ENCODE assay signal across 1 cellular context in the genomic region with DNA sequence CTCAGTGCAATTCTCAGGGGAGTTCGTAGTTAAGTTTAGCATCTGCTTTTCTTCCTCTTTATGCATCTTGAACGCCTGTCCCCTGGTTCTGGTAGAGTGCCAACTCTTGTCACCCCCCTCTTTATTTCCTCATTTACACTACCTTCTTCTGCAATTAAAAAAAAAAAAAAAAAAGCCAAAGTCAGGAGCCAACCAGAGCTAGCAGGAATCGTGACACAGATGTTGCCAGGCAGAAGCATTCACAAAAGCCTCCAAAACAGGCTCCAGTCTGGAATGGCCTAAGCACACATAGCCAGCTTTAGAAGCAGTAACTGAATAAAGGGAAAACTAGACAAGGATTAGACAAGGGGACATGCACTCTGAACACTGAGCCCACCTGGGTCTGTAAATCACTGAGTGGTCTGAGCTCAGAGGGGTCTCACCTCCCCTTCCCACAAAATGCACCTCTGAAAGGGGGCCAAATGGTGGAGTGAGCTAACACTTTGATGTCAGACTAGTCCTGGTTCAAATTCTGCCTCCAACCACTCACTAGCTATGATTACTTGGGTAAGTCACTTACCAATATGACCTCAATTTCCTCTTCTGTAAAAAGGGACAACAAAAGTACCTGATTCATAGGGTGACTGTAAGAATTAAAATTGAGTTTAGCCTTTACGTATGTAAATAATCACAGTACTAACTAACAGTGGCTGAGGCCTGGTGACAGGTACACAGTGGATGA.
TF ChIP-seq lines count a peak whose summit lies in the region.

No MANE protein-coding gene starts in this region.

TF ChIP-seq in endothelial cell of umbilical vein, 7 proteins besides CTCF, POLR2A, EP300 and RAD21:
- TF ChIP-seq JUN (IDR thresholded peaks at IDR 0.05; ENCODE audit: borderline replicate concordance, insufficient read depth, insufficient read length, low read depth): no peak
- no peak for TF ChIP-seq GATA2 (IDR thresholded peaks at IDR 0.05; ENCODE audit: insufficient read depth, insufficient read length, low read depth, low read length)
- TF ChIP-seq POLR2AphosphoS5 (IDR thresholded peaks at IDR 0.05; ENCODE audit: insufficient read depth, low read depth, low read length): no peak
- no peak for TF ChIP-seq MYC (IDR thresholded peaks at IDR 0.05; ENCODE audit: low read depth, low read length)
- no peak for TF ChIP-seq FOS (IDR thresholded peaks at IDR 0.05; ENCODE audit: borderline replicate concordance, insufficient read depth, low read length)
- no peak for TF ChIP-seq MAX (IDR thresholded peaks at IDR 0.05; ENCODE audit: insufficient read depth, insufficient read length)
- TF ChIP-seq EZH2 (IDR thresholded peaks at IDR 0.05; ENCODE audit: borderline replicate concordance, low read depth, low read length, severe bottlenecking): no peak
TF ChIP-seq in endothelial cell of umbilical vein: peak in this region for 0.
